Comparison of ENCODE assay signal across 10 cellular contexts in genomic region chr1:192788184-192788583, GRCh38. TPM values are rescaled to one million over a fixed set of nuclear protein-coding genes. Genes with fewer than 3 reads are reported as not detected.
A peak's percentile ranks its signal among the peaks of the same experiment; 100 is the strongest.
DNase-seq lines count a peak whose midpoint lies in the region; ATAC-seq, FAIRE-seq and TF ChIP-seq lines count a peak whose summit lies in the region.
"Had no signal": no experiment of that assay in that cellular context is flagged by ENCODE, and none has a peak within 500 bp of the region (broad histone marks: within the 10 kb centered on the region; RNA-seq: fewer than 3 reads in every experiment).

No MANE protein-coding gene starts in this region.

- TF ChIP-seq POLR2A in H54 (IDR thresholded peaks at IDR 0.05; ENCODE audit: low read depth, low read length): no peak

- H3K4me1 ChIP-seq in SK-N-SH (ENCODE audit: control insufficient read depth in 1 of 2, insufficient read depth in 2 of 2, low read depth in 1 of 2, low read length in 1 of 2) (peaks cover 0 to 5% of the 10 kb centered on the region in 2 experiments; a peak in 2 of 4 replicates), foreskin keratinocyte (peaks cover 14% of the 10 kb centered on the region), psoas muscle (no peaks in the 10 kb centered on the region)
- H3K4me1 ChIP-seq: SJSA1 had no signal

- TF ChIP-seq EP300 in SK-N-SH (IDR thresholded peaks at IDR 0.05; ENCODE audit: borderline replicate concordance in 1 of 2, low read depth in 1 of 2, low read length in 1 of 2): no peak; a peak in 1 of 4 replicates

- 19% methylated on average over 8 of the region's 9 CpGs for WGBS in SK-N-SH (ENCODE audit: low lambda C conversion rate)
- WGBS in psoas muscle, 3 donors: 19 to 42% (median 21%) methylated on average over 9 of the region's 9 CpGs

- no peak overlapping the region for H3K4me3 Mint-ChIP-seq in activated T-helper 2 cell treated with anti-CD3 and anti-CD28 coated beads, Interferon-gamma antibody, Interleukin-2, Interleukin-4, amounts not matched to agents 10 μg/mL and 5 μg/mL and 100 μg/mL, durations not matched to agents 14 hours and 24 hours and 36 hours (ENCODE audit: low read depth)

- no peaks in the 10 kb centered on the region for H3K4me1 Mint-ChIP-seq in activated T-helper 2 cell treated with anti-CD3 and anti-CD28 coated beads, Interferon-gamma antibody, Interleukin-2, Interleukin-4, amounts not matched to agents 10 μg/mL and 5 μg/mL and 100 μg/mL, durations not matched to agents 14 hours and 24 hours and 36 hours (ENCODE audit: low read depth)

- intact Hi-C loops in psoas muscle (cut with DNase I): no loop called here
- intact Hi-C loops in activated T-helper 2 cell treated with anti-CD3 and anti-CD28 coated beads, Interferon-gamma antibody, Interleukin-2, Interleukin-4, amounts not matched to agents 10 μg/mL and 5 μg/mL and 100 μg/mL, durations not matched to agents 14 hours and 24 hours and 36 hours (cut with micrococcal nuclease): no loop called here

- H3K27me3 Mint-ChIP-seq in activated T-helper 2 cell treated with anti-CD3 and anti-CD28 coated beads, Interferon-gamma antibody, Interleukin-2, Interleukin-4, amounts not matched to agents 10 μg/mL and 5 μg/mL and 100 μg/mL, durations not matched to agents 14 hours and 24 hours and 36 hours (ENCODE audit: low read depth): peaks cover 11% of the 10 kb centered on the region

- TF ChIP-seq RAD21 in SK-N-SH (IDR thresholded peaks at IDR 0.05; ENCODE audit: low read length): no peak

- no peaks in the 10 kb centered on the region for H3K36me3 Mint-ChIP-seq in activated T-helper 2 cell treated with anti-CD3 and anti-CD28 coated beads, Interferon-gamma antibody, Interleukin-2, Interleukin-4, amounts not matched to agents 10 μg/mL and 5 μg/mL and 100 μg/mL, durations not matched to agents 14 hours and 24 hours and 36 hours (ENCODE audit: low read depth)

- no peak overlapping the region for H3K27ac Mint-ChIP-seq in activated T-helper 2 cell treated with anti-CD3 and anti-CD28 coated beads, Interferon-gamma antibody, Interleukin-2, Interleukin-4, amounts not matched to agents 10 μg/mL and 5 μg/mL and 100 μg/mL, durations not matched to agents 14 hours and 24 hours and 36 hours

- H2AFZ ChIP-seq in SK-N-SH (ENCODE audit: low read depth): peak overlapping the region; percentile 85

- H3K4me3 ChIP-seq in SK-N-SH (ENCODE audit: low read depth in 2 of 2, low read length in 1 of 2) (no peak overlapping the region), psoas muscle (no peak overlapping the region)
- H3K4me3 ChIP-seq: SJSA1 had no signal

- H3K9me2 ChIP-seq in SK-N-SH: no peaks in the 10 kb centered on the region

- no peaks in the 10 kb centered on the region for H3K79me2 ChIP-seq in SK-N-SH (ENCODE audit: insufficient read depth)

- H3K9ac ChIP-seq in SK-N-SH: peak overlapping the region; percentile 38; the same call in 1 of the 2 replicates

- no peaks in the 10 kb centered on the region for H3K36me3 ChIP-seq in SK-N-SH (replicated peaks in 1 of 2; ENCODE audit: control insufficient read depth in 1 of 2, insufficient read depth in 2 of 2, low read length in 1 of 2)
- no peaks in the 10 kb centered on the region for H3K36me3 ChIP-seq in psoas muscle (ENCODE audit: insufficient read depth in 1 of 2, low read depth in 1 of 2)
- H3K36me3 ChIP-seq: SJSA1 had no signal

- peak; percentile 34 for DNase-seq in H54 (ENCODE audit: insufficient read length, low spot score)
- no peak for DNase-seq in SK-N-SH
- DNase-seq in foreskin keratinocyte: peak in 1 of 2 donors; percentile 60
- DNase-seq in psoas muscle: peak in 1 of 2 donors; percentile 46
- DNase-seq in stimulated activated CD4-positive, alpha-beta T cell treated with anti-CD3 and anti-CD28 coated beads, Interleukin-2, amount 100 ng/mL, for 24 hours: no peak
- DNase-seq in effector CD4-positive, alpha-beta T cell: no peak
- no peak for DNase-seq in activated T-helper 2 cell treated with anti-CD3 and anti-CD28 coated beads, Interferon-gamma antibody, Interleukin-2, Interleukin-4, amounts not matched to agents 10 μg/mL and 5 μg/mL and 100 μg/mL, durations not matched to agents 14 hours and 24 hours and 36 hours (ENCODE audit: low spot score)
- DNase-seq in inferior parietal cortex (ENCODE audit: extremely low spot score): no peak

- no peak for TF ChIP-seq CTCF in SK-N-SH (IDR thresholded peaks at IDR 0.05)
- TF ChIP-seq CTCF in foreskin keratinocyte (conservative IDR thresholded peaks at IDR 0.05): no peak
- no peak for TF ChIP-seq CTCF in psoas muscle (IDR thresholded peaks at IDR 0.05)

- FAIRE-seq in H54 (lab: Jason Lieb, UNC): peak; percentile 98
- FAIRE-seq: GM12891 had no signal

- ATAC-seq in foreskin keratinocyte (peak; percentile 83), psoas muscle (peak; percentile 36 to 58 (median 42))

- no peaks in the 10 kb centered on the region for H4K20me1 ChIP-seq in SK-N-SH (ENCODE audit: insufficient read depth)

- H3K27ac ChIP-seq in SK-N-SH (ENCODE audit: low read depth in 2 of 2, low read length in 1 of 2) (peak overlapping the region; percentile 48 to 60; a peak in 3 of 4 replicates), foreskin keratinocyte (no peak overlapping the region), psoas muscle (no peak overlapping the region)
- H3K27ac ChIP-seq: SJSA1 had no signal

- no peaks in the 10 kb centered on the region for H3K9me3 ChIP-seq in SK-N-SH
- no peaks in the 10 kb centered on the region for H3K9me3 ChIP-seq in psoas muscle
- H3K9me3 ChIP-seq: SJSA1 had no signal

- H3K9me3 Mint-ChIP-seq in activated T-helper 2 cell treated with anti-CD3 and anti-CD28 coated beads, Interferon-gamma antibody, Interleukin-2, Interleukin-4, amounts not matched to agents 10 μg/mL and 5 μg/mL and 100 μg/mL, durations not matched to agents 14 hours and 24 hours and 36 hours: no peaks in the 10 kb centered on the region

- peak overlapping the region; percentile 43 for H3K4me2 ChIP-seq in SK-N-SH

- POLR2A ChIA-PET in SK-N-SH (lab: Yijun Ruan, JAX): no interaction called here

- CTCF ChIA-PET in SK-N-SH (lab: Yijun Ruan, JAX): no interaction called here

- H3K27me3 ChIP-seq in SK-N-SH (ENCODE audit: insufficient read depth): no peaks in the 10 kb centered on the region
- H3K27me3 ChIP-seq in foreskin keratinocyte: no peaks in the 10 kb centered on the region
- H3K27me3 ChIP-seq in psoas muscle (ENCODE audit: insufficient read depth in 3 of 3, low read length in 2 of 3): no peaks in the 10 kb centered on the region

- peaks cover 4% of the 10 kb centered on the region for H3F3A ChIP-seq in SK-N-SH (replicated peaks; ENCODE audit: insufficient read depth)

TF ChIP-seq in SK-N-SH, 30 proteins besides CTCF, POLR2A, EP300 and RAD21 (continues in another document):
- TF ChIP-seq TAF1 (IDR thresholded peaks at IDR 0.05; ENCODE audit: borderline replicate concordance, low read depth, low read length) (no peak), TCF12 (IDR thresholded peaks at IDR 0.05) (no peak), SIN3A (IDR thresholded peaks at IDR 0.05; ENCODE audit: borderline replicate concordance, low read depth, low read length) (no peak), FOXM1 (IDR thresholded peaks at IDR 0.05; ENCODE audit: low read depth) (no peak), FOSL2 (IDR thresholded peaks at IDR 0.05; ENCODE audit: borderline replicate concordance, low read depth) (peak; percentile 55; the same call in 1 of the 2 replicates), RXRA (IDR thresholded peaks at IDR 0.05; ENCODE audit: borderline replicate concordance, low read depth) (no peak), IRF3 (IDR thresholded peaks at IDR 0.05; ENCODE audit: low read depth, low read length) (no peak), FOXJ3 (CRISPR knock-in tag; IDR thresholded peaks at IDR 0.05) (no peak), GATA2 (CRISPR knock-in tag; IDR thresholded peaks at IDR 0.05) (no peak), CHD2 (IDR thresholded peaks at IDR 0.05; ENCODE audit: low read length, partially characterized antibody) (no peak), NFIC (IDR thresholded peaks at IDR 0.05; ENCODE audit: borderline replicate concordance) (no peak)
- TF ChIP-seq, protein P1, sequence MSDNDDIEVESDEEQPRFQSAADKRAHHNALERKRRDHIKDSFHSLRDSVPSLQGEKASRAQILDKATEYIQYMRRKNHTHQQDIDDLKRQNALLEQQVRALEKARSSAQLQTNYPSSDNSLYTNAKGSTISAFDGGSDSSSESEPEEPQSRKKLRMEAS (IDR thresholded peaks at IDR 0.05; ENCODE audit: low read depth): peak; percentile 61; the same call in 1 of the 2 replicates

RNA-seq across cellular contexts. Expression of gene RGS2, which starts 20.7 kb away (rescaled TPM):
- polyA plus RNA-seq in SK-N-SH (2012; rRNA removed): 47.1 and 53.9 TPM in 2 replicates
- 59.6 and 88.1 TPM in 2 replicates for polyA plus RNA-seq in SK-N-SH (2012; cell fraction: cytosol; rRNA removed)
- 49.8 and 91.8 TPM in 2 replicates for polyA plus RNA-seq in SK-N-SH (2012; cell fraction: nucleus; rRNA removed)
- 3.4 and 4.5 TPM in 2 replicates for total RNA-seq in foreskin keratinocyte
- 3.0 and 3.3 TPM in 2 replicates for polyA plus RNA-seq in foreskin keratinocyte
- 1 to 10 TPM; 3.5 to 4.7 (median 3.8) TPM for total RNA-seq in psoas muscle
- 10 to 100 TPM in 1 of 3 donors, 1 to 10 TPM in 2; 1.9 to 47.6 (median 4.5) TPM for polyA plus RNA-seq in psoas muscle
- total RNA-seq in activated T-helper 2 cell treated with anti-CD3 and anti-CD28 coated beads, Interferon-gamma antibody, Interleukin-2, Interleukin-4, amounts not matched to agents 10 μg/mL and 5 μg/mL and 100 μg/mL, durations not matched to agents 14 hours and 24 hours and 36 hours: 5.0 and 5.8 TPM in 2 replicates

Comparison
In these comparisons a context has a peak if more than half of its experiments do, and no peak if none do; other contexts are left out.
1. H3K27ac ChIP-seq: peak in SK-N-SH (2 of 2); none in foreskin keratinocyte (single experiment) and psoas muscle (single experiment).